Comparison of ENCODE assay signal across 2 cellular contexts in genomic region chr1:3771108-3772026, GRCh38.
TF ChIP-seq lines count a peak whose summit lies in the region.

No MANE protein-coding gene starts in this region.

TF ChIP-seq in K562, 482 proteins besides CTCF, POLR2A, EP300 and RAD21 (continued from another document):
- TF ChIP-seq ZBTB43 (CRISPR knock-in tag; IDR thresholded peaks at IDR 0.05) = no peak
- TF ChIP-seq, protein P1, sequence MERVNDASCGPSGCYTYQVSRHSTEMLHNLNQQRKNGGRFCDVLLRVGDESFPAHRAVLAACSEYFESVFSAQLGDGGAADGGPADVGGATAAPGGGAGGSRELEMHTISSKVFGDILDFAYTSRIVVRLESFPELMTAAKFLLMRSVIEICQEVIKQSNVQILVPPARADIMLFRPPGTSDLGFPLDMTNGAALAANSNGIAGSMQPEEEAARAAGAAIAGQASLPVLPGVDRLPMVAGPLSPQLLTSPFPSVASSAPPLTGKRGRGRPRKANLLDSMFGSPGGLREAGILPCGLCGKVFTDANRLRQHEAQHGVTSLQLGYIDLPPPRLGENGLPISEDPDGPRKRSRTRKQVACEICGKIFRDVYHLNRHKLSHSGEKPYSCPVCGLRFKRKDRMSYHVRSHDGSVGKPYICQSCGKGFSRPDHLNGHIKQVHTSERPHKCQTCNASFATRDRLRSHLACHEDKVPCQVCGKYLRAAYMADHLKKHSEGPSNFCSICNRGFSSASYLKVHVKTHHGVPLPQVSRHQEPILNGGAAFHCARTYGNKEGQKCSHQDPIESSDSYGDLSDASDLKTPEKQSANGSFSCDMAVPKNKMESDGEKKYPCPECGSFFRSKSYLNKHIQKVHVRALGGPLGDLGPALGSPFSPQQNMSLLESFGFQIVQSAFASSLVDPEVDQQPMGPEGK (CRISPR knock-in tag; IDR thresholded peaks at IDR 0.05; ENCODE audit: borderline replicate concordance) = no peak
- TF ChIP-seq ZNF124 (CRISPR knock-in tag; IDR thresholded peaks at IDR 0.05) = no peak
- no peak for TF ChIP-seq ZNF24 (IDR thresholded peaks at IDR 0.05)

TF ChIP-seq in HepG2, 621 proteins besides CTCF, POLR2A, EP300 and RAD21 (continued from another document and continues in another):
- TF ChIP-seq, protein P1 (CRISPR knock-in tag; IDR thresholded peaks at IDR 0.05) = peak; percentile 93
- no peak for TF ChIP-seq ZFP41 (CRISPR knock-in tag; IDR thresholded peaks at IDR 0.05; ENCODE audit: borderline replicate concordance)
- TF ChIP-seq ZNF431 (CRISPR knock-in tag; IDR thresholded peaks at IDR 0.05; ENCODE audit: borderline replicate concordance, low read depth) = no peak
- no peak for TF ChIP-seq NFE2L2 (IDR thresholded peaks at IDR 0.05; ENCODE audit: low read length)
- no peak for TF ChIP-seq RXRA (CRISPR knock-in tag; IDR thresholded peaks at IDR 0.05)
- TF ChIP-seq, protein P2, sequence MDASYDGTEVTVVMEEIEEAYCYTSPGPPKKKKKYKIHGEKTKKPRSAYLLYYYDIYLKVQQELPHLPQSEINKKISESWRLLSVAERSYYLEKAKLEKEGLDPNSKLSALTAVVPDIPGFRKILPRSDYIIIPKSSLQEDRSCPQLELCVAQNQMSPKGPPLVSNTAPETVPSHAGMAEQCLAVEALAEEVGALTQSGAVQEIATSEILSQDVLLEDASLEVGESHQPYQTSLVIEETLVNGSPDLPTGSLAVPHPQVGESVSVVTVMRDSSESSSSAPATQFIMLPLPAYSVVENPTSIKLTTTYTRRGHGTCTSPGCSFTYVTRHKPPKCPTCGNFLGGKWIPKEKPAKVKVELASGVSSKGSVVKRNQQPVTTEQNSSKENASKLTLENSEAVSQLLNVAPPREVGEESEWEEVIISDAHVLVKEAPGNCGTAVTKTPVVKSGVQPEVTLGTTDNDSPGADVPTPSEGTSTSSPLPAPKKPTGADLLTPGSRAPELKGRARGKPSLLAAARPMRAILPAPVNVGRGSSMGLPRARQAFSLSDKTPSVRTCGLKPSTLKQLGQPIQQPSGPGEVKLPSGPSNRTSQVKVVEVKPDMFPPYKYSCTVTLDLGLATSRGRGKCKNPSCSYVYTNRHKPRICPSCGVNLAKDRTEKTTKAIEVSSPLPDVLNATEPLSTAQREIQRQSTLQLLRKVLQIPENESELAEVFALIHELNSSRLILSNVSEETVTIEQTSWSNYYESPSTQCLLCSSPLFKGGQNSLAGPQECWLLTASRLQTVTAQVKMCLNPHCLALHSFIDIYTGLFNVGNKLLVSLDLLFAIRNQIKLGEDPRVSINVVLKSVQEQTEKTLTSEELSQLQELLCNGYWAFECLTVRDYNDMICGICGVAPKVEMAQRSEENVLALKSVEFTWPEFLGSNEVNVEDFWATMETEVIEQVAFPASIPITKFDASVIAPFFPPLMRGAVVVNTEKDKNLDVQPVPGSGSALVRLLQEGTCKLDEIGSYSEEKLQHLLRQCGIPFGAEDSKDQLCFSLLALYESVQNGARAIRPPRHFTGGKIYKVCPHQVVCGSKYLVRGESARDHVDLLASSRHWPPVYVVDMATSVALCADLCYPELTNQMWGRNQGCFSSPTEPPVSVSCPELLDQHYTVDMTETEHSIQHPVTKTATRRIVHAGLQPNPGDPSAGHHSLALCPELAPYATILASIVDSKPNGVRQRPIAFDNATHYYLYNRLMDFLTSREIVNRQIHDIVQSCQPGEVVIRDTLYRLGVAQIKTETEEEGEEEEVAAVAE (CRISPR knock-in tag; IDR thresholded peaks at IDR 0.05; ENCODE audit: borderline replicate concordance) = peak; percentile 3; the same call in 1 of the 2 replicates
- no peak for TF ChIP-seq ZNF232 (CRISPR knock-in tag; IDR thresholded peaks at IDR 0.05; ENCODE audit: borderline replicate concordance)
- TF ChIP-seq ZNF18 (CRISPR knock-in tag; IDR thresholded peaks at IDR 0.05; ENCODE audit: insufficient replicate concordance) = peak; percentile 12
- TF ChIP-seq SRF (IDR thresholded peaks at IDR 0.05; ENCODE audit: low read depth, low read length) = no peak
- no peak for TF ChIP-seq ZNF354B (CRISPR knock-in tag; IDR thresholded peaks at IDR 0.05)
- TF ChIP-seq, protein P3, sequence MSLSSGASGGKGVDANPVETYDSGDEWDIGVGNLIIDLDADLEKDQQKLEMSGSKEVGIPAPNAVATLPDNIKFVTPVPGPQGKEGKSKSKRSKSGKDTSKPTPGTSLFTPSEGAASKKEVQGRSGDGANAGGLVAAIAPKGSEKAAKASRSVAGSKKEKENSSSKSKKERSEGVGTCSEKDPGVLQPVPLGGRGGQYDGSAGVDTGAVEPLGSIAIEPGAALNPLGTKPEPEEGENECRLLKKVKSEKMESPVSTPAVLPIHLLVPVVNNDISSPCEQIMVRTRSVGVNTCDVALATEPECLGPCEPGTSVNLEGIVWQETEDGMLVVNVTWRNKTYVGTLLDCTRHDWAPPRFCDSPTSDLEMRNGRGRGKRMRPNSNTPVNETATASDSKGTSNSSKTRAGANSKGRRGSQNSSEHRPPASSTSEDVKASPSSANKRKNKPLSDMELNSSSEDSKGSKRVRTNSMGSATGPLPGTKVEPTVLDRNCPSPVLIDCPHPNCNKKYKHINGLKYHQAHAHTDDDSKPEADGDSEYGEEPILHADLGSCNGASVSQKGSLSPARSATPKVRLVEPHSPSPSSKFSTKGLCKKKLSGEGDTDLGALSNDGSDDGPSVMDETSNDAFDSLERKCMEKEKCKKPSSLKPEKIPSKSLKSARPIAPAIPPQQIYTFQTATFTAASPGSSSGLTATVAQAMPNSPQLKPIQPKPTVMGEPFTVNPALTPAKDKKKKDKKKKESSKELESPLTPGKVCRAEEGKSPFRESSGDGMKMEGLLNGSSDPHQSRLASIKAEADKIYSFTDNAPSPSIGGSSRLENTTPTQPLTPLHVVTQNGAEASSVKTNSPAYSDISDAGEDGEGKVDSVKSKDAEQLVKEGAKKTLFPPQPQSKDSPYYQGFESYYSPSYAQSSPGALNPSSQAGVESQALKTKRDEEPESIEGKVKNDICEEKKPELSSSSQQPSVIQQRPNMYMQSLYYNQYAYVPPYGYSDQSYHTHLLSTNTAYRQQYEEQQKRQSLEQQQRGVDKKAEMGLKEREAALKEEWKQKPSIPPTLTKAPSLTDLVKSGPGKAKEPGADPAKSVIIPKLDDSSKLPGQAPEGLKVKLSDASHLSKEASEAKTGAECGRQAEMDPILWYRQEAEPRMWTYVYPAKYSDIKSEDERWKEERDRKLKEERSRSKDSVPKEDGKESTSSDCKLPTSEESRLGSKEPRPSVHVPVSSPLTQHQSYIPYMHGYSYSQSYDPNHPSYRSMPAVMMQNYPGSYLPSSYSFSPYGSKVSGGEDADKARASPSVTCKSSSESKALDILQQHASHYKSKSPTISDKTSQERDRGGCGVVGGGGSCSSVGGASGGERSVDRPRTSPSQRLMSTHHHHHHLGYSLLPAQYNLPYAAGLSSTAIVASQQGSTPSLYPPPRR (CRISPR knock-in tag; IDR thresholded peaks at IDR 0.05; ENCODE audit: borderline replicate concordance) = peak; percentile 43; the same call in 1 of the 2 replicates
- TF ChIP-seq ZNF598 (CRISPR knock-in tag; IDR thresholded peaks at IDR 0.05; ENCODE audit: borderline replicate concordance) = peak; percentile 78; the same call in 1 of the 2 replicates
- TF ChIP-seq ZNF839 (CRISPR knock-in tag; IDR thresholded peaks at IDR 0.05; ENCODE audit: borderline replicate concordance) = no peak
- TF ChIP-seq, protein P4, sequence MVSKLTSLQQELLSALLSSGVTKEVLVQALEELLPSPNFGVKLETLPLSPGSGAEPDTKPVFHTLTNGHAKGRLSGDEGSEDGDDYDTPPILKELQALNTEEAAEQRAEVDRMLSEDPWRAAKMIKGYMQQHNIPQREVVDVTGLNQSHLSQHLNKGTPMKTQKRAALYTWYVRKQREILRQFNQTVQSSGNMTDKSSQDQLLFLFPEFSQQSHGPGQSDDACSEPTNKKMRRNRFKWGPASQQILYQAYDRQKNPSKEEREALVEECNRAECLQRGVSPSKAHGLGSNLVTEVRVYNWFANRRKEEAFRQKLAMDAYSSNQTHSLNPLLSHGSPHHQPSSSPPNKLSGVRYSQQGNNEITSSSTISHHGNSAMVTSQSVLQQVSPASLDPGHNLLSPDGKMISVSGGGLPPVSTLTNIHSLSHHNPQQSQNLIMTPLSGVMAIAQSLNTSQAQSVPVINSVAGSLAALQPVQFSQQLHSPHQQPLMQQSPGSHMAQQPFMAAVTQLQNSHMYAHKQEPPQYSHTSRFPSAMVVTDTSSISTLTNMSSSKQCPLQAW (CRISPR knock-in tag; IDR thresholded peaks at IDR 0.05) = peak; percentile 28; the same call in 1 of the 2 replicates
- TF ChIP-seq NFATC3 (CRISPR knock-in tag; IDR thresholded peaks at IDR 0.05) = no peak
- no peak for TF ChIP-seq YY1 (IDR thresholded peaks at IDR 0.05; ENCODE audit: insufficient read depth, insufficient replicate concordance, low read depth, low read length)
- TF ChIP-seq ZNF660 (CRISPR knock-in tag; IDR thresholded peaks at IDR 0.05; ENCODE audit: borderline replicate concordance, low read depth) = no peak
- TF ChIP-seq ZNF326 (CRISPR knock-in tag; IDR thresholded peaks at IDR 0.05; ENCODE audit: borderline replicate concordance) = no peak
- TF ChIP-seq NCOA2 (CRISPR knock-in tag; IDR thresholded peaks at IDR 0.05) = peak; percentile 10; the same call in 1 of the 2 replicates
- TF ChIP-seq SNAPC2 (CRISPR knock-in tag; IDR thresholded peaks at IDR 0.05) = 0 out of 2 replicates have a peak, but pooled peaks have one; percentile 17
- TF ChIP-seq ZNF501 (CRISPR knock-in tag; IDR thresholded peaks at IDR 0.05) = peak; percentile 63
- TF ChIP-seq THAP9 (CRISPR knock-in tag; IDR thresholded peaks at IDR 0.05; ENCODE audit: borderline replicate concordance) = no peak
- no peak for TF ChIP-seq ZNF235 (CRISPR knock-in tag; IDR thresholded peaks at IDR 0.05; ENCODE audit: borderline replicate concordance)
- no peak for TF ChIP-seq ZNF782 (CRISPR knock-in tag; IDR thresholded peaks at IDR 0.05; ENCODE audit: borderline replicate concordance)
- peak; percentile 73 for TF ChIP-seq ZNF704 (CRISPR knock-in tag; IDR thresholded peaks at IDR 0.05; ENCODE audit: borderline replicate concordance)
- no peak for TF ChIP-seq POGZ (CRISPR knock-in tag; IDR thresholded peaks at IDR 0.05)
- no peak for TF ChIP-seq ZNF629 (CRISPR knock-in tag; conservative IDR thresholded peaks at IDR 0.05)
- no peak for TF ChIP-seq ZNF253 (CRISPR knock-in tag; IDR thresholded peaks at IDR 0.05; ENCODE audit: borderline replicate concordance)
- TF ChIP-seq MYNN (CRISPR knock-in tag; IDR thresholded peaks at IDR 0.05; ENCODE audit: low read depth) = no peak
- TF ChIP-seq, protein P5, sequence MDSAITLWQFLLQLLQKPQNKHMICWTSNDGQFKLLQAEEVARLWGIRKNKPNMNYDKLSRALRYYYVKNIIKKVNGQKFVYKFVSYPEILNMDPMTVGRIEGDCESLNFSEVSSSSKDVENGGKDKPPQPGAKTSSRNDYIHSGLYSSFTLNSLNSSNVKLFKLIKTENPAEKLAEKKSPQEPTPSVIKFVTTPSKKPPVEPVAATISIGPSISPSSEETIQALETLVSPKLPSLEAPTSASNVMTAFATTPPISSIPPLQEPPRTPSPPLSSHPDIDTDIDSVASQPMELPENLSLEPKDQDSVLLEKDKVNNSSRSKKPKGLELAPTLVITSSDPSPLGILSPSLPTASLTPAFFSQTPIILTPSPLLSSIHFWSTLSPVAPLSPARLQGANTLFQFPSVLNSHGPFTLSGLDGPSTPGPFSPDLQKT (CRISPR knock-in tag; IDR thresholded peaks at IDR 0.05; ENCODE audit: borderline replicate concordance) = no peak
- TF ChIP-seq ZNF607 (CRISPR knock-in tag; IDR thresholded peaks at IDR 0.05; ENCODE audit: borderline replicate concordance) = 0 out of 2 replicates have a peak, but pooled peaks have one; percentile 38
- no peak for TF ChIP-seq MIER2 (CRISPR knock-in tag; IDR thresholded peaks at IDR 0.05)
- TF ChIP-seq HNF4A (CRISPR knock-in tag; IDR thresholded peaks at IDR 0.05) = peak; percentile 87
